ENCODE assay signal across 28 cellular contexts in genomic region chr5:176910161-176910560, GRCh38. TPM values are rescaled to one million over a fixed set of nuclear protein-coding genes. Genes with fewer than 3 reads are reported as not detected.
A peak's percentile ranks its signal among the peaks of the same experiment; 100 is the strongest.
DNase-seq lines count a peak whose midpoint lies in the region; ATAC-seq, FAIRE-seq and TF ChIP-seq lines count a peak whose summit lies in the region.
"Had no signal": no experiment of that assay in that cellular context is flagged by ENCODE, and none has a peak within 500 bp of the region (broad histone marks: within the 10 kb centered on the region; RNA-seq: fewer than 3 reads in every experiment).

No MANE protein-coding gene starts in this region.

- H3K27me3 Mint-ChIP-seq in stimulated activated naive CD8-positive, alpha-beta T cell treated with anti-CD3 and anti-CD28 coated beads, Interleukin-15, Interleukin-2, amounts not matched to agents 100 ng/mL and 50 ng/mL, for 24 hours = no peaks in the 10 kb centered on the region
- no peaks in the 10 kb centered on the region for H3K27me3 Mint-ChIP-seq in stimulated activated naive CD8-positive, alpha-beta T cell treated with anti-CD3 and anti-CD28 coated beads, Interleukin-15, amount 100 ng/mL, for 72 hours

- no peak for ATAC-seq in stimulated activated naive CD8-positive, alpha-beta T cell treated with anti-CD3 and anti-CD28 coated beads, Interleukin-15, amount 100 ng/mL, for 72 hours
- ATAC-seq in GM12878 (peak; percentile 57), HG02973 (IDR thresholded peaks at IDR 0.05; ENCODE audit: unreplicated experiment) (no peak), GM21723 (IDR thresholded peaks at IDR 0.05; ENCODE audit: unreplicated experiment) (no peak)
- ATAC-seq: HepG2, pancreas had no signal

- no peak for TF ChIP-seq EP300 in GM12878 (IDR thresholded peaks at IDR 0.05; ENCODE audit: borderline replicate concordance in 1 of 2, control insufficient read depth in 1 of 2, low read depth in 2 of 2, low read length in 2 of 2)

- H3K4me1 Mint-ChIP-seq in stimulated activated naive CD8-positive, alpha-beta T cell treated with anti-CD3 and anti-CD28 coated beads, Interleukin-15, Interleukin-2, amounts not matched to agents 100 ng/mL and 50 ng/mL, for 24 hours (ENCODE audit: low read depth) = peaks cover 21% of the 10 kb centered on the region
- H3K4me1 Mint-ChIP-seq in stimulated activated naive CD8-positive, alpha-beta T cell treated with anti-CD3 and anti-CD28 coated beads, Interleukin-15, amount 100 ng/mL, for 72 hours = peaks cover 16% of the 10 kb centered on the region

- no peak for FAIRE-seq in GM12878 (lab: Jason Lieb, UNC)
- FAIRE-seq: astrocyte, endometrium, HepG2, keratinocyte, pancreas, RCC 7860, urothelium cell line had no signal

- no peak for TF ChIP-seq POLR2A in GM12878 (IDR thresholded peaks at IDR 0.05; ENCODE audit: low read depth, low read length)

- no peaks in the 10 kb centered on the region for H3K9me3 Mint-ChIP-seq in stimulated activated naive CD8-positive, alpha-beta T cell treated with anti-CD3 and anti-CD28 coated beads, Interleukin-15, Interleukin-2, amounts not matched to agents 100 ng/mL and 50 ng/mL, for 24 hours
- H3K9me3 Mint-ChIP-seq in stimulated activated naive CD8-positive, alpha-beta T cell treated with anti-CD3 and anti-CD28 coated beads, Interleukin-15, amount 100 ng/mL, for 72 hours = no peaks in the 10 kb centered on the region
- H3K9me3 Mint-ChIP-seq: nephron had no signal

- H2AFZ ChIP-seq in GM12878 (ENCODE audit: control insufficient read depth, low read depth, low read length) = no peak overlapping the region

- WGBS in GM12878 (ENCODE audit: insufficient coverage, insufficient replicate concordance, low lambda C conversion rate, missing lambda C conversion rate) = 100% methylated on average over 1 of the region's 1 CpG

- H3K9ac ChIP-seq in HUES48 (ENCODE audit: low read depth, low read length) = no peak overlapping the region
- H3K9ac ChIP-seq in GM12878 (ENCODE audit: control insufficient read depth, insufficient read depth, low read length) = no peak overlapping the region
- H3K9ac ChIP-seq: BLaER1 had no signal

- H3K36me3 ChIP-seq in HUES48 (ENCODE audit: control insufficient read depth, insufficient read depth, low read length) (peaks cover 50% of the 10 kb centered on the region), GM12878 (ENCODE audit: control insufficient read depth in 2 of 2, insufficient read depth in 2 of 2, low read length in 1 of 2) (peaks cover 10 to 21% of the 10 kb centered on the region in 2 experiments)

- no peak overlapping the region for H3K4me3 ChIP-seq in HUES48 (ENCODE audit: low read depth, low read length)
- H3K4me3 ChIP-seq in GM12878 = no peak overlapping the region
- H3K4me3 ChIP-seq: BLaER1, pancreas, SJSA1, smooth muscle cell had no signal

- no peak for DNase-seq in stimulated activated naive CD8-positive, alpha-beta T cell treated with anti-CD3 and anti-CD28 coated beads, Interleukin-15, amount 100 ng/mL, for 72 hours
- no peak for DNase-seq in GM12878 (ENCODE audit: low read depth, low spot score)
- DNase-seq in activated gamma-delta T cell treated with Interleukin-2 at 50 U/mL for 16 hours = no peak
- DNase-seq: Calu3; caudate nucleus; GOT3; NCI-H1048; NCI-H187; NCI-H526 treated with DMSO at 0.1 percent for 48 hours; pancreas; stimulated activated CD4-positive, alpha-beta T cell treated with anti-CD3 and anti-CD28 coated beads, Interleukin-2, amount 100 ng/mL, for 24 hours; T-helper 2 cell had no signal

- RAD21 ChIA-PET in GM12878 (lab: Charles Lee; ENCODE audit: unreplicated experiment) = interaction anchor here (0.7 kb wide), 1 partner anchor 250 kb away, joined by 3 read pairs; no protein-coding TSS in a partner anchor

- no peak for TF ChIP-seq CTCF in GM12878 (IDR thresholded peaks at IDR 0.05 in 2 of 3, conservative IDR thresholded peaks at IDR 0.05 in 1 of 3; ENCODE audit: control insufficient read depth in 2 of 3, extremely low read depth in 1 of 3, insufficient read depth in 1 of 3, low read depth in 3 of 3, low read length in 3 of 3)

- H3K9me3 ChIP-seq in HUES48 (ENCODE audit: control insufficient read depth, insufficient read depth, low read length) (no peaks in the 10 kb centered on the region), GM12878 (replicated peaks; ENCODE audit: control insufficient read depth, insufficient read depth, low read length) (no peaks in the 10 kb centered on the region)
- H3K9me3 ChIP-seq: BLaER1, pancreas, SJSA1 had no signal

- no peak overlapping the region for H3K4me3 Mint-ChIP-seq in stimulated activated naive CD8-positive, alpha-beta T cell treated with anti-CD3 and anti-CD28 coated beads, Interleukin-15, Interleukin-2, amounts not matched to agents 100 ng/mL and 50 ng/mL, for 24 hours
- no peak overlapping the region for H3K4me3 Mint-ChIP-seq in stimulated activated naive CD8-positive, alpha-beta T cell treated with anti-CD3 and anti-CD28 coated beads, Interleukin-15, amount 100 ng/mL, for 72 hours
- H3K4me3 Mint-ChIP-seq: nephron had no signal

- H3K27ac ChIP-seq in HUES48 (ENCODE audit: low read depth, low read length) = peak overlapping the region; percentile 7
- peak overlapping the region; percentile 43; the same call in 1 of the 2 replicates for H3K27ac ChIP-seq in GM12878 (ENCODE audit: control insufficient read depth, insufficient read depth)
- H3K27ac ChIP-seq: BLaER1, pancreas, SJSA1, VCaP had no signal

- H3K27me3 ChIP-seq in HUES48 (ENCODE audit: control insufficient read depth, insufficient read depth, low read length) (no peaks in the 10 kb centered on the region), GM12878 (replicated peaks in 1 of 2; ENCODE audit: control insufficient read depth in 2 of 2, insufficient read depth in 2 of 2, low read length in 1 of 2) (no peaks in the 10 kb centered on the region)
- H3K27me3 ChIP-seq: BLaER1, pancreas, SJSA1 had no signal

- POLR2A ChIA-PET in GM12878 (lab: Charles Lee) = interaction anchor here (0.6 to 1.6 kb wide), 2 partner anchors 24 to 124 kb away, joined by 3 read pairs; no protein-coding TSS in a partner anchor

- H3K4me2 ChIP-seq in GM12878 (ENCODE audit: control insufficient read depth, insufficient read depth) = no peak overlapping the region
- H3K4me2 ChIP-seq: BLaER1, smooth muscle cell had no signal

- BruUV-seq in GM12878 (replicated peaks; lab: Mats Ljungman, UMichigan) = no TSS peak

- SMC1A ChIA-PET in GM12878 (lab: Charles Lee; ENCODE audit: uncharacterized antibody, unreplicated experiment) = interaction anchor here (1.1 kb wide), 2 partner anchors 13 to 25 kb away, joined by 3 read pairs; no protein-coding TSS in a partner anchor

- CTCF ChIA-PET in GM12878 (lab: Yijun Ruan, JAX) = interaction anchor here (1.0 to 1.6 kb wide), 5 partner anchors 51 to 253 kb away, joined by 3 to 8 read pairs (median 3); no protein-coding TSS in a partner anchor

- H4K20me1 ChIP-seq in GM12878 (ENCODE audit: control insufficient read depth, insufficient read depth) = no peaks in the 10 kb centered on the region

- in situ Hi-C loops in GM12878 (cut with MboI) = no loop called here

- H3K4me1 ChIP-seq in HUES48 (ENCODE audit: control insufficient read depth, insufficient read depth, low read length) = peaks cover 2% of the 10 kb centered on the region; the same call in 1 of the 2 replicates
- H3K4me1 ChIP-seq in GM12878 (ENCODE audit: control insufficient read depth, insufficient read depth, low read length) = no peaks in the 10 kb centered on the region
- H3K4me1 ChIP-seq: BLaER1, pancreas, SJSA1 had no signal

- TF ChIP-seq RAD21 in GM12878 (IDR thresholded peaks at IDR 0.05; ENCODE audit: insufficient read depth, low read depth, low read length) = no peak

- peaks cover 71% of the 10 kb centered on the region for H3K36me3 Mint-ChIP-seq in stimulated activated naive CD8-positive, alpha-beta T cell treated with anti-CD3 and anti-CD28 coated beads, Interleukin-15, Interleukin-2, amounts not matched to agents 100 ng/mL and 50 ng/mL, for 24 hours (ENCODE audit: low read depth)

- no peaks in the 10 kb centered on the region; the same call in 1 of the 2 replicates for H3K79me2 ChIP-seq in GM12878 (ENCODE audit: control insufficient read depth, insufficient read depth, low read length)

- intact Hi-C loops in GM12878 (cut with micrococcal nuclease; ENCODE audit: unreplicated experiment) = no loop called here

- H3K27ac Mint-ChIP-seq in stimulated activated naive CD8-positive, alpha-beta T cell treated with anti-CD3 and anti-CD28 coated beads, Interleukin-15, Interleukin-2, amounts not matched to agents 100 ng/mL and 50 ng/mL, for 24 hours = peak overlapping the region; percentile 59
- H3K27ac Mint-ChIP-seq in stimulated activated naive CD8-positive, alpha-beta T cell treated with anti-CD3 and anti-CD28 coated beads, Interleukin-15, amount 100 ng/mL, for 72 hours = no peak overlapping the region
- H3K27ac Mint-ChIP-seq: nephron had no signal

TF ChIP-seq in GM12878, 131 proteins besides CTCF, POLR2A, EP300 and RAD21:
- TF ChIP-seq MTA2 (IDR thresholded peaks at IDR 0.05; ENCODE audit: low read depth) = peak; percentile 28; the same call in 1 of the 2 replicates
- TF ChIP-seq POU2F2 (IDR thresholded peaks at IDR 0.05; ENCODE audit: borderline replicate concordance, low read depth, low read length) = no peak

RNA-seq across cellular contexts. Expression of gene HK3, which starts 11.0 kb away (rescaled TPM):
- total RNA-seq in GM12878 (2013; cell fraction: nucleolus; rRNA removed) = 0.27 TPM in 1 of 2 replicates, not detected in the other
- total RNA-seq in GM12878 (2014; rRNA removed) (0.79 and 0.93 TPM in 2 replicates), GM12878 (2014; rRNA removed; fragmentation: Illumina TruSeq; extraction: Trizol) (0.18 TPM in 1 of 2 replicates, not detected in the other), GM12878 (2021) (0.13 and 0.64 TPM in 2 replicates)
- not detected for polyA plus RNA-seq in GM12878 (2011; ENCODE audit: low read depth)
- polyA plus RNA-seq in GM12878 (2011; rRNA removed) (not detected in 2 replicates), GM12878 (2014; fragmentation: Illumina TruSeq; extraction: Trizol) (0.19 TPM in 1 of 2 replicates, not detected in the other), GM12878 (2014; fragmentation: Nextera tagmentation; extraction: Ambion mirVana) (not detected), GM12878 (2014; rRNA removed) (0.42 and 1.3 TPM in 2 replicates), GM12878 (2016; fragmentation: Nextera tagmentation; extraction: Ambion mirVana) (under 1 TPM in 1 of 2 experiments, not detected in 1; 0.32 TPM)
- polyA plus RNA-seq in GM12878 (2011; cell fraction: cytosol; rRNA removed) = 0.22 TPM in 1 of 2 replicates, not detected in the other
- 0.12 TPM in 1 of 2 replicates, not detected in the other for polyA plus RNA-seq in GM12878 (2011; cell fraction: nucleus; rRNA removed)
- polyA plus RNA-seq in GM12878 (2012) = 0.07 TPM in 1 of 2 replicates, not detected in the other
- not detected in 2 replicates for polyA minus RNA-seq in GM12878 (2011; rRNA and poly(A)+ RNA removed)
- not detected in 2 replicates for polyA minus RNA-seq in GM12878 (2011; cell fraction: cytosol; rRNA and poly(A)+ RNA removed)
- not detected in 2 replicates for polyA minus RNA-seq in GM12878 (2011; cell fraction: nucleus; rRNA and poly(A)+ RNA removed)
- total RNA-seq: astrocyte, HepG2, LHCN-M2, SJSA1, smooth muscle cell had no signal
- polyA plus RNA-seq: HepG2, keratinocyte, smooth muscle cell had no signal
